16 cellular contexts compared by ENCODE assay signal in genomic region chr2:124241-124880, GRCh38.
DNase-seq lines count a peak whose midpoint lies in the region; ATAC-seq, FAIRE-seq and TF ChIP-seq lines count a peak whose summit lies in the region.
"Had no signal": no experiment of that assay in that cellular context is flagged by ENCODE, and none has a peak within 500 bp of the region (broad histone marks: within the 10 kb centered on the region; RNA-seq: fewer than 3 reads in every experiment).

No MANE protein-coding gene starts in this region.

- ATAC-seq in GM23338 = peak; percentile 54; the same call in 2 of the 3 replicates
- ATAC-seq: CD8-positive, alpha-beta T cell had no signal

- H3K27ac ChIP-seq in GM23338 (ENCODE audit: low read depth) = no peak overlapping the region
- no peak overlapping the region for H3K27ac ChIP-seq in right atrium auricular region

- peaks cover 17% of the 10 kb centered on the region for H3K9me3 Mint-ChIP-seq in GM23338
- H3K9me3 Mint-ChIP-seq: CD8-positive, alpha-beta T cell had no signal

- no peaks in the 10 kb centered on the region for H3K79me2 ChIP-seq in GM23338 (replicated peaks; ENCODE audit: insufficient read depth)

- no peaks in the 10 kb centered on the region for H3F3A ChIP-seq in GM23338 (replicated peaks; ENCODE audit: low read depth)

- H3K4me3 Mint-ChIP-seq in GM23338 = no peak overlapping the region
- H3K4me3 Mint-ChIP-seq: CD8-positive, alpha-beta T cell had no signal

- H3K27ac Mint-ChIP-seq in GM23338 = no peak overlapping the region
- H3K27ac Mint-ChIP-seq: CD8-positive, alpha-beta T cell had no signal

- peaks cover 2% of the 10 kb centered on the region; the same call in 1 of the 3 replicates for H3K4me1 Mint-ChIP-seq in GM23338

- no peaks in the 10 kb centered on the region for H3K9me3 ChIP-seq in right atrium auricular region
- H3K9me3 ChIP-seq: HAP-1 had no signal

- H4K20me1 ChIP-seq in GM23338 (replicated peaks; ENCODE audit: insufficient read depth) = no peaks in the 10 kb centered on the region

- H3K27me3 Mint-ChIP-seq in GM23338 (ENCODE audit: insufficient read depth, low read depth, poor library complexity) = no peaks in the 10 kb centered on the region

- H3K36me3 ChIP-seq in GM23338 (ENCODE audit: insufficient read depth) (no peaks in the 10 kb centered on the region), right atrium auricular region (no peaks in the 10 kb centered on the region)
- H3K36me3 ChIP-seq: HAP-1 had no signal

- FAIRE-seq in urothelium cell line (lab: Jason Lieb, UNC) = no peak
- FAIRE-seq: D721Med had no signal

- peaks cover 5% of the 10 kb centered on the region; the same call in 1 of the 3 replicates for H3K36me3 Mint-ChIP-seq in GM23338 (ENCODE audit: low read depth)
- H3K36me3 Mint-ChIP-seq: CD8-positive, alpha-beta T cell had no signal

- H3K9me2 ChIP-seq in GM23338 (ENCODE audit: insufficient read depth) = no peaks in the 10 kb centered on the region

- H3K27me3 ChIP-seq in GM23338 (ENCODE audit: insufficient read depth) (no peaks in the 10 kb centered on the region), right atrium auricular region (no peaks in the 10 kb centered on the region)

- H3K4me1 ChIP-seq in GM23338 (ENCODE audit: insufficient read depth) (no peaks in the 10 kb centered on the region), right atrium auricular region (no peaks in the 10 kb centered on the region)
- H3K4me1 ChIP-seq: HAP-1 had no signal

- 0 out of 4 replicates have a peak, but pooled peaks have one; percentile 8 to 9 for TF ChIP-seq CTCF in GM23338 (conservative IDR thresholded peaks at IDR 0.05; ENCODE audit: low read depth in 2 of 2)
- no peak for TF ChIP-seq CTCF in fibroblast of mammary gland (conservative IDR thresholded peaks at IDR 0.05; ENCODE audit: control insufficient read depth, insufficient read depth, low read depth, low read length)
- TF ChIP-seq CTCF in right atrium auricular region (IDR thresholded peaks at IDR 0.05) = no peak

- DNase-seq in GM23338 (ENCODE audit: low spot score) (no peak), amniotic epithelial cell (ENCODE audit: low read depth) (peak; percentile 0), fibroblast of mammary gland (ENCODE audit: low read depth) (peak; percentile 2), renal cortical epithelial cell (ENCODE audit: low read depth) (peak; percentile 67), iPS-NIHi7 (ENCODE audit: extremely low spot score) (no peak), activated T-cell treated with anti-CD3 and anti-CD28 coated beads for 4 hours (no peak), right atrium auricular region (ENCODE audit: low spot score) (no peak), urothelium cell line (ENCODE audit: low spot score) (no peak)
- DNase-seq: CD8-positive, alpha-beta T cell; DND-41; Kasumi-1; NCI-H1417 treated with DMSO at 0.1 percent for 48 hours; NCI-H2081; NCI-H510A treated with DMSO at 0.1 percent for 48 hours had no signal

- H3K4me2 ChIP-seq in GM23338 = no peak overlapping the region

- no peak overlapping the region for H2AFZ ChIP-seq in GM23338

- no peak overlapping the region for H3K4me3 ChIP-seq in GM23338
- no peak overlapping the region for H3K4me3 ChIP-seq in fibroblast of mammary gland (ENCODE audit: control insufficient read depth, low read depth, low read length)
- H3K4me3 ChIP-seq in right atrium auricular region = no peak overlapping the region
- H3K4me3 ChIP-seq: HAP-1 had no signal

TF ChIP-seq in GM23338, 12 proteins besides CTCF, POLR2A, EP300 and RAD21:
- TF ChIP-seq ETS1 (IDR thresholded peaks at IDR 0.05) (no peak), EZH2 (IDR thresholded peaks at IDR 0.05; ENCODE audit: low read depth, unreplicated experiment) (no peak), POLR2AphosphoS5 (IDR thresholded peaks at IDR 0.05; ENCODE audit: low read depth) (no peak), NANOG (IDR thresholded peaks at IDR 0.05; ENCODE audit: borderline replicate concordance) (no peak), EZH2phosphoT487 (IDR thresholded peaks at IDR 0.05; ENCODE audit: unreplicated experiment) (no peak), ZNF462 (CRISPR knock-in tag; IDR thresholded peaks at IDR 0.05) (no peak), ZNF331 (CRISPR knock-in tag; IDR thresholded peaks at IDR 0.05; ENCODE audit: low read depth) (no peak), JUNB (IDR thresholded peaks at IDR 0.05; ENCODE audit: unreplicated experiment) (no peak)

Comparison
In these comparisons a context has a peak if more than half of its experiments do, and no peak if none do; other contexts are left out.
1. DNase-seq: peak in amniotic epithelial cell (single experiment), fibroblast of mammary gland (single experiment) and renal cortical epithelial cell (single experiment); none in GM23338 (single experiment), iPS-NIHi7 (single experiment), activated T-cell treated with anti-CD3 and anti-CD28 coated beads for 4 hours (single experiment), right atrium auricular region (single experiment) and urothelium cell line (single experiment).
2. CTCF ChIP-seq: peak in GM23338 (2 of 2); none in fibroblast of mammary gland (single experiment) and right atrium auricular region (0 of 2).